In genomic region chr3:1600206-1600605, GRCh38 we compare ENCODE assay signal across 31 cellular contexts.
"Had no signal": no experiment of that assay in that cellular context is flagged by ENCODE, and none has a peak within 500 bp of the region (broad histone marks: within the 10 kb centered on the region; RNA-seq: fewer than 3 reads in every experiment).

No MANE protein-coding gene starts in this region.

- DNase-seq: activated CD4-positive, alpha-beta T cell treated with anti-CD3 and anti-CD28 coated beads, Interleukin-2, amount 10 ng/mL, durations not matched to agents 24 days and 14 days; activated CD4-positive, alpha-beta T cell treated with anti-CD3 and anti-CD28 coated beads, Interleukin-2, amount 50 U/mL, for 4 hours; activated CD8-positive, alpha-beta T cell treated with anti-CD3 and anti-CD28 coated beads for 36 hours; activated effector memory CD4-positive, alpha-beta T cell treated with anti-CD3 and anti-CD28 coated beads, Interleukin-2, amount 50 U/mL, for 16 hours; activated naive CD4-positive, alpha-beta T cell; activated naive CD4-positive, alpha-beta T cell treated with anti-CD3 and anti-CD28 coated beads, Interleukin-2, amount 50 U/mL, for 16 hours; activated naive CD8-positive, alpha-beta T cell treated with anti-CD3 and anti-CD28 coated beads for 36 hours; activated T-cell treated with anti-CD3 and anti-CD28 coated beads, Interleukin-2, amount 50 U/mL, for 1 hour; activated T-cell treated with anti-CD3 and anti-CD28 coated beads, Interleukin-2, amount 50 U/mL, for 72 hours; amniotic stem cell; aorta; brain microvascular endothelial cell; central memory CD4-positive, alpha-beta T cell; NCI-H1092 treated with DMSO at 0.1 percent for 48 hours; NCI-H1417; NCI-H146; NCI-H187; NCI-H2029 treated with DMSO at 0.1 percent for 48 hours; NCI-H2107; NCI-H2171; NCI-H510A; NCI-H526; NCI-H748 treated with DMSO at 0.1 percent for 48 hours; Peyer's patch; RPMI8226; SW 1271; T-helper 1 cell; T-helper 2 cell; T-helper 9 cell had no signal

- FAIRE-seq: K562 had no signal

- H3K9me3 ChIP-seq: Peyer's patch had no signal

- H3K27me3 ChIP-seq: brain microvascular endothelial cell, Peyer's patch had no signal

- ATAC-seq: activated CD8-positive, alpha-beta T cell treated with anti-CD3 and anti-CD28 coated beads for 36 hours; activated T-cell treated with anti-CD3 and anti-CD28 coated beads, Interleukin-2, amount 50 U/mL, for 72 hours; activated T-helper 17 cell treated with anti-CD3 and anti-CD28 coated beads, Interleukin-2, amount 50 U/mL, for 72 hours; K562 had no signal

- H3K4me3 ChIP-seq: K562, Peyer's patch had no signal

- H3K36me3 ChIP-seq: brain microvascular endothelial cell, Peyer's patch had no signal

- H3K4me1 ChIP-seq: Peyer's patch had no signal

- H3K27ac ChIP-seq: brain microvascular endothelial cell, Peyer's patch had no signal
